ENCODE assay signal across 9 cellular contexts in genomic region chr1:27572679-27573426, GRCh38. TPM values are rescaled to one million over a fixed set of nuclear protein-coding genes. Genes with fewer than 3 reads are reported as not detected.
A peak's percentile ranks its signal among the peaks of the same experiment; 100 is the strongest.
DNase-seq lines count a peak whose midpoint lies in the region; ATAC-seq, FAIRE-seq and TF ChIP-seq lines count a peak whose summit lies in the region.
"Had no signal": no experiment of that assay in that cellular context is flagged by ENCODE, and none has a peak within 500 bp of the region (broad histone marks: within the 10 kb centered on the region; RNA-seq: fewer than 3 reads in every experiment).

No MANE protein-coding gene starts in this region.

- DNase-seq in AG20443 (ENCODE audit: low spot score) = peak; percentile 57
- no peak for DNase-seq in Peyer's patch
- DNase-seq in fibroblast of mammary gland (ENCODE audit: low read depth) = peak; percentile 47
- peak in 2 of 6 donors; percentile 37 to 47 for DNase-seq in pancreas
- DNase-seq in putamen (ENCODE audit: low spot score) = no peak
- DNase-seq in activated CD8-positive, alpha-beta T cell treated with anti-CD3 and anti-CD28 coated beads for 36 hours = no peak
- DNase-seq in NCI-H1092 treated with DMSO at 0.1 percent for 48 hours (lab: John Stamatoyannopoulos, UW) = no peak
- no peak for DNase-seq in NCI-H1694 (lab: John Stamatoyannopoulos, UW)
- DNase-seq: DMS153 had no signal

- CTCF ChIA-PET in activated CD8-positive, alpha-beta T cell treated with anti-CD3 and anti-CD28 coated beads for 36 hours (lab: Charles Lee) = interaction anchor here (0.9 to 15.1 kb wide), 3 partner anchors 18 to 96 kb away, joined by 3 to 178 read pairs (median 3); no protein-coding TSS in a partner anchor

- POLR2A ChIA-PET in activated CD8-positive, alpha-beta T cell treated with anti-CD3 and anti-CD28 coated beads for 36 hours (lab: Charles Lee) = interaction anchor here (0.6 to 2.0 kb wide), 2 partner anchors 10 to 23 kb away, joined by 3 to 5 read pairs; no protein-coding TSS in a partner anchor

- H3K4me1 ChIP-seq in Peyer's patch (peaks cover 0 to 78% (median 14%) of the 10 kb centered on the region in 4 donors), pancreas (peaks cover 49 to 56% (median 53%) of the 10 kb centered on the region in 3 donors)

- H3K4me1 Mint-ChIP-seq in activated CD8-positive, alpha-beta T cell treated with anti-CD3 and anti-CD28 coated beads for 36 hours (ENCODE audit: low read depth) = peaks cover 24% of the 10 kb centered on the region

- no peaks in the 10 kb centered on the region for H3K36me3 ChIP-seq in Peyer's patch
- H3K36me3 ChIP-seq in pancreas = no peaks in the 10 kb centered on the region

- H3K9me3 ChIP-seq in Peyer's patch = no peaks in the 10 kb centered on the region
- no peaks in the 10 kb centered on the region for H3K9me3 ChIP-seq in pancreas

- intact Hi-C loops in pancreas (cut with DNase I) = no loop called here
- intact Hi-C loops in activated CD8-positive, alpha-beta T cell treated with anti-CD3 and anti-CD28 coated beads for 36 hours (cut with micrococcal nuclease) = no loop called here

- peak overlapping the region in 3 of 4 donors; percentile 17 to 63 (median 47) for H3K27ac ChIP-seq in Peyer's patch
- peak overlapping the region; percentile 64 to 75 (median 74) for H3K27ac ChIP-seq in pancreas

- peaks cover 4% of the 10 kb centered on the region for H3K27me3 Mint-ChIP-seq in activated CD8-positive, alpha-beta T cell treated with anti-CD3 and anti-CD28 coated beads for 36 hours

- no peak for TF ChIP-seq POLR2A in Peyer's patch (IDR thresholded peaks at IDR 0.05)

- 76 to 78% methylated on average over 14 of the region's 14 CpGs for WGBS in pancreas, 2 donors

- FAIRE-seq in pancreas (lab: Jason Lieb, UNC) = no peak

- TF ChIP-seq CTCF in Peyer's patch (IDR thresholded peaks at IDR 0.05) = no peak
- TF ChIP-seq CTCF in fibroblast of mammary gland (conservative IDR thresholded peaks at IDR 0.05; ENCODE audit: control insufficient read depth, insufficient read depth, low read depth, low read length) = no peak
- no peak for TF ChIP-seq CTCF in pancreas (IDR thresholded peaks at IDR 0.05)
- TF ChIP-seq CTCF in activated CD8-positive, alpha-beta T cell treated with anti-CD3 and anti-CD28 coated beads for 36 hours (IDR thresholded peaks at IDR 0.05) = no peak

- no peak overlapping the region for H3K4me3 Mint-ChIP-seq in activated CD8-positive, alpha-beta T cell treated with anti-CD3 and anti-CD28 coated beads for 36 hours

- ATAC-seq in pancreas = no peak
- ATAC-seq in activated CD8-positive, alpha-beta T cell treated with anti-CD3 and anti-CD28 coated beads for 36 hours = no peak

- H3K4me3 ChIP-seq in Peyer's patch (no peak overlapping the region), fibroblast of mammary gland (ENCODE audit: control insufficient read depth, low read depth, low read length) (no peak overlapping the region), pancreas (no peak overlapping the region)

- H3K27me3 ChIP-seq in Peyer's patch (no peaks in the 10 kb centered on the region), pancreas (no peaks in the 10 kb centered on the region)

- no peaks in the 10 kb centered on the region for H3K9me3 Mint-ChIP-seq in activated CD8-positive, alpha-beta T cell treated with anti-CD3 and anti-CD28 coated beads for 36 hours

- no peak overlapping the region for H3K27ac Mint-ChIP-seq in activated CD8-positive, alpha-beta T cell treated with anti-CD3 and anti-CD28 coated beads for 36 hours

- H3K36me3 Mint-ChIP-seq in activated CD8-positive, alpha-beta T cell treated with anti-CD3 and anti-CD28 coated beads for 36 hours (ENCODE audit: low read depth) = no peaks in the 10 kb centered on the region

RNA-seq across cellular contexts. Expression of gene AHDC1, which starts 31.1 kb away (rescaled TPM):
- total RNA-seq in Peyer's patch (10 to 100 TPM in 3 of 4 donors, 1 to 10 TPM in 1; 7.0 to 21.5 (median 12.0) TPM), pancreas (10 to 100 TPM; 10.4 to 22.4 (median 13.7) TPM)
- polyA plus RNA-seq in pancreas = 10 to 100 TPM; 16.3 to 27.5 TPM
- total RNA-seq in activated CD8-positive, alpha-beta T cell treated with anti-CD3 and anti-CD28 coated beads for 36 hours = 10 to 100 TPM; 26.3 to 27.6 TPM

Comparison
In these comparisons a context has a peak if more than half of its experiments do, and no peak if none do; other contexts are left out.
1. DNase-seq: peak in AG20443 (single experiment) and fibroblast of mammary gland (single experiment); none in Peyer's patch (0 of 3), putamen (single experiment), activated CD8-positive, alpha-beta T cell treated with anti-CD3 and anti-CD28 coated beads for 36 hours (single experiment), NCI-H1092 treated with DMSO at 0.1 percent for 48 hours (single experiment) and NCI-H1694 (single experiment).